1 cellular context compared by ENCODE assay signal in genomic region chr20:51541189-51542032, GRCh38.
TF ChIP-seq lines count a peak whose summit lies in the region.

No MANE protein-coding gene starts in this region.

TF ChIP-seq in K562, 482 proteins besides CTCF, POLR2A, EP300 and RAD21 (continued from another document and continues in another):
- TF ChIP-seq STAT6 (CRISPR knock-in tag; IDR thresholded peaks at IDR 0.05) (no peak), MEF2A (IDR thresholded peaks at IDR 0.05; ENCODE audit: control insufficient read depth, low read depth, low read length) (no peak), SOX6 (IDR thresholded peaks at IDR 0.05) (peak; percentile 59; the same call in 1 of the 2 replicates), E2F4 (CRISPR knock-in tag; IDR thresholded peaks at IDR 0.05; ENCODE audit: low read depth) (no peak), SNAPC5 (CRISPR knock-in tag; IDR thresholded peaks at IDR 0.05) (no peak), ZNF217 (CRISPR knock-in tag; IDR thresholded peaks at IDR 0.05) (no peak), SUPT5H (IDR thresholded peaks at IDR 0.05) (no peak), CEBPZ (IDR thresholded peaks at IDR 0.05; ENCODE audit: borderline replicate concordance, low read depth, low read length) (no peak), FOSL1 (tag; conservative IDR thresholded peaks at IDR 0.05) (no peak), ZC3H4 (CRISPR knock-in tag; IDR thresholded peaks at IDR 0.05; ENCODE audit: borderline replicate concordance) (no peak), HCFC1 (IDR thresholded peaks at IDR 0.05; ENCODE audit: low read depth, low read length) (no peak), RFX1 (IDR thresholded peaks at IDR 0.05) (peak; percentile 15; the same call in 1 of the 2 replicates), CBFA2T2 (conservative IDR thresholded peaks at IDR 0.05) (peak; percentile 42; the same call in 1 of the 2 replicates), ETV6 (IDR thresholded peaks at IDR 0.05; ENCODE audit: borderline replicate concordance in 1 of 2, low read depth in 2 of 2, low read length in 1 of 2) (no peak), ETV6 (CRISPR knock-in tag; IDR thresholded peaks at IDR 0.05; ENCODE audit: borderline replicate concordance) (no peak), ZFPM2 (CRISPR knock-in tag; IDR thresholded peaks at IDR 0.05) (no peak), ZFP1 (CRISPR knock-in tag; IDR thresholded peaks at IDR 0.05) (no peak), GATAD2A (IDR thresholded peaks at IDR 0.05) (no peak), FUS (optimal IDR thresholded peaks at IDR 0.05; ENCODE audit: low read depth, low read length) (no peak), OTX1 (CRISPR knock-in tag; IDR thresholded peaks at IDR 0.05) (no peak), MAFK (IDR thresholded peaks at IDR 0.05; ENCODE audit: low read length) (no peak), BRD4 (IDR thresholded peaks at IDR 0.05) (no peak), JUN (IDR thresholded peaks at IDR 0.05; ENCODE audit: borderline replicate concordance, low read depth, low read length) (0 out of 2 replicates have a peak, but pooled peaks have one; percentile 24), JUN (CRISPR knock-in tag; IDR thresholded peaks at IDR 0.05; ENCODE audit: borderline replicate concordance) (no peak), MLX (CRISPR knock-in tag; conservative IDR thresholded peaks at IDR 0.05) (0 out of 4 replicates have a peak, but pooled peaks of 1 of the 2 experiments have one; percentile 16), ZBTB43 (CRISPR knock-in tag; IDR thresholded peaks at IDR 0.05) (no peak), RUNX1 (IDR thresholded peaks at IDR 0.05; ENCODE audit: low read depth) (no peak), IRF2 (CRISPR knock-in tag; IDR thresholded peaks at IDR 0.05) (no peak), XRCC4 (IDR thresholded peaks at IDR 0.05; ENCODE audit: extremely low read depth, insufficient read depth, insufficient read length) (no peak), ZNF583 (CRISPR knock-in tag; IDR thresholded peaks at IDR 0.05) (no peak), BCL6 (CRISPR knock-in tag; IDR thresholded peaks at IDR 0.05) (no peak), CXXC5 (CRISPR knock-in tag; IDR thresholded peaks at IDR 0.05) (peak; percentile 70), ZNF511 (CRISPR knock-in tag; IDR thresholded peaks at IDR 0.05) (no peak), TAF15 (IDR thresholded peaks at IDR 0.05; ENCODE audit: low read depth, low read length) (no peak), ZNF280A (IDR thresholded peaks at IDR 0.05; ENCODE audit: low read depth, partially characterized antibody) (no peak), CREB3L1 (IDR thresholded peaks at IDR 0.05; ENCODE audit: borderline replicate concordance, low read depth) (peak; percentile 57; the same call in 1 of the 2 replicates), ESRRB (CRISPR knock-in tag; IDR thresholded peaks at IDR 0.05; ENCODE audit: borderline replicate concordance) (no peak), HSF4 (CRISPR knock-in tag; IDR thresholded peaks at IDR 0.05; ENCODE audit: borderline replicate concordance) (no peak), KDM1A (IDR thresholded peaks at IDR 0.05) (peak; percentile 27 to 47; a peak in 1 of 4 replicates), MAFF (IDR thresholded peaks at IDR 0.05; ENCODE audit: low read length) (no peak), U2AF1 (optimal IDR thresholded peaks at IDR 0.05; ENCODE audit: low read depth, low read length) (no peak), HMBOX1 (IDR thresholded peaks at IDR 0.05) (peak; percentile 97), TCF7L2 (IDR thresholded peaks at IDR 0.05; ENCODE audit: low read depth, low read length) (no peak), ZNF77 (CRISPR knock-in tag; IDR thresholded peaks at IDR 0.05) (no peak), TAF7 (tag; IDR thresholded peaks at IDR 0.05) (no peak), HNRNPUL1 (IDR thresholded peaks at IDR 0.05; ENCODE audit: low read length) (no peak), EGR1 (conservative IDR thresholded peaks at IDR 0.05) (peak; percentile 43; the same call in 1 of the 2 replicates), CREB1 (IDR thresholded peaks at IDR 0.05) (no peak), CREB1 (CRISPR knock-in tag; IDR thresholded peaks at IDR 0.05) (no peak), ARID1B (IDR thresholded peaks at IDR 0.05) (peak; percentile 78), NR2C2 (CRISPR knock-in tag; IDR thresholded peaks at IDR 0.05) (no peak), NR2C2 (tag; IDR thresholded peaks at IDR 0.05) (peak; percentile 57), PHB2 (IDR thresholded peaks at IDR 0.05; ENCODE audit: low read depth) (no peak), ZNF695 (CRISPR knock-in tag; IDR thresholded peaks at IDR 0.05) (no peak), SNRNP70 (optimal IDR thresholded peaks at IDR 0.05; ENCODE audit: low read depth, low read length) (no peak)
